In genomic region chr13:48533207-48533499, GRCh38 we compare ENCODE assay signal across 8 cellular contexts. TPM values are rescaled to one million over a fixed set of nuclear protein-coding genes. Genes with fewer than 3 reads are reported as not detected.
A peak's percentile ranks its signal among the peaks of the same experiment; 100 is the strongest.
DNase-seq lines count a peak whose midpoint lies in the region; ATAC-seq, FAIRE-seq and TF ChIP-seq lines count a peak whose summit lies in the region.

No MANE protein-coding gene starts in this region.

- H3K27me3 ChIP-seq in BJ (ENCODE audit: control insufficient read depth, insufficient read depth, low read length) = no peaks in the 10 kb centered on the region
- no peaks in the 10 kb centered on the region for H3K27me3 ChIP-seq in PC-9 (ENCODE audit: insufficient read depth, low read depth)

- no peaks in the 10 kb centered on the region; the same call in 1 of the 2 replicates for H3K9me2 ChIP-seq in PC-9 (ENCODE audit: insufficient read depth)

- no peak for DNase-seq in BJ (ENCODE audit: low read depth)
- DNase-seq in PC-9 = no peak
- no peak for DNase-seq in endothelial cell (ENCODE audit: low spot score)
- DNase-seq in dedifferentiated amniotic fluid mesenchymal stem cell (ENCODE audit: extremely low spot score) = no peak
- DNase-seq in GM19239 (ENCODE audit: insufficient read length, low spot score) = no peak
- DNase-seq in frontal cortex (ENCODE audit: low spot score in 2 of 2) = no peak

- H3K4me2 ChIP-seq in PC-9 = peak overlapping the region; percentile 88

- H3K9me3 ChIP-seq in PC-9 (ENCODE audit: insufficient read depth, low read depth) = no peaks in the 10 kb centered on the region

- 0 out of 2 replicates have a peak, but pooled peaks cover 8% of the 10 kb centered on the region for H3K4me1 ChIP-seq in PC-9 (replicated peaks; ENCODE audit: insufficient read depth)

- CTCF ChIA-PET in BJ (lab: Yijun Ruan, JAX) = no interaction called here
- CTCF ChIA-PET in PC-9 (lab: Charles Lee) = interaction anchor here (0.5 to 1.2 kb wide), 2 partner anchors 439 to 494 kb away, joined by 4 read pairs; partner anchors contain the start of gene MED4

- no peak overlapping the region for H3K27ac ChIP-seq in PC-9

- no peaks in the 10 kb centered on the region for H3K79me2 ChIP-seq in PC-9 (ENCODE audit: low read depth)

- no peak for ATAC-seq in GM19328 (IDR thresholded peaks at IDR 0.05; ENCODE audit: unreplicated experiment)

- H3K36me3 ChIP-seq in BJ (ENCODE audit: control insufficient read depth, insufficient read depth, low read length) = no peaks in the 10 kb centered on the region
- H3K36me3 ChIP-seq in PC-9 (ENCODE audit: low read depth) = no peaks in the 10 kb centered on the region

- no peak for TF ChIP-seq CTCF in BJ (IDR thresholded peaks at IDR 0.05; ENCODE audit: insufficient read depth, low read depth, low read length)
- TF ChIP-seq CTCF in PC-9 (conservative IDR thresholded peaks at IDR 0.05) = no peak
- TF ChIP-seq CTCF in endothelial cell (IDR thresholded peaks at IDR 0.05; ENCODE audit: unreplicated experiment) = no peak
- no peak for TF ChIP-seq CTCF in nephron (IDR thresholded peaks at IDR 0.05; ENCODE audit: unreplicated experiment in 3 of 3)

- peak overlapping the region; percentile 77 for H3K27ac Mint-ChIP-seq in endothelial cell (ENCODE audit: unreplicated experiment)
- peak overlapping the region; percentile 98 to 99 (median 99) for H3K27ac Mint-ChIP-seq in nephron

- H3K27me3 Mint-ChIP-seq in endothelial cell (ENCODE audit: unreplicated experiment) (peaks cover 5% of the 10 kb centered on the region), nephron (ENCODE audit: low read depth) (no peaks in the 10 kb centered on the region)

- H3F3A ChIP-seq in PC-9 (ENCODE audit: insufficient read depth, low read depth) = peaks cover 6% of the 10 kb centered on the region

- H4K20me1 ChIP-seq in PC-9 (ENCODE audit: insufficient read depth) = no peaks in the 10 kb centered on the region

- POLR2A ChIA-PET in BJ (lab: Charles Lee) (interaction anchor here (0.5 to 0.6 kb wide), 2 partner anchors 29 to 47 kb away, joined by 3 to 8 read pairs; no protein-coding TSS in a partner anchor), PC-9 (lab: Charles Lee; ENCODE audit: unreplicated experiment) (interaction anchor here (0.6 kb wide), 2 partner anchors 294 to 560 kb away, joined by 3 to 9 read pairs; no protein-coding TSS in a partner anchor)

- intact Hi-C loops in PC-9 (cut with micrococcal nuclease; ENCODE audit: unreplicated experiment) = loop anchor here (5.0 kb wide), 1 partner anchor 121 kb away; the partner anchor contains the start of gene LPAR6

- no peaks in the 10 kb centered on the region for H3K9me3 Mint-ChIP-seq in endothelial cell (ENCODE audit: unreplicated experiment)
- no peaks in the 10 kb centered on the region for H3K9me3 Mint-ChIP-seq in nephron

- peak overlapping the region; percentile 88 for H3K4me3 Mint-ChIP-seq in endothelial cell (ENCODE audit: unreplicated experiment)
- peak overlapping the region; percentile 92 to 98 (median 94) for H3K4me3 Mint-ChIP-seq in nephron

- FAIRE-seq in GM19239 (lab: Jason Lieb, UNC) = no peak
- no peak for FAIRE-seq in frontal cortex (lab: Jason Lieb, UNC)

- TSS peak; percentile 89 for BruUV-seq in PC-9 (replicated peaks; lab: Mats Ljungman, UMichigan)

- peak overlapping the region; percentile 98 for H2AFZ ChIP-seq in PC-9

- H3K4me1 Mint-ChIP-seq in endothelial cell (ENCODE audit: unreplicated experiment) (peaks cover 35% of the 10 kb centered on the region), nephron (peaks cover 25% of the 10 kb centered on the region)

- H3K36me3 Mint-ChIP-seq in endothelial cell (ENCODE audit: low read depth, unreplicated experiment) (peaks cover 7% of the 10 kb centered on the region), nephron (ENCODE audit: low read depth) (no peaks in the 10 kb centered on the region)

- H3K4me3 ChIP-seq in BJ (ENCODE audit: low read depth, low read length) (peak overlapping the region; percentile 55), PC-9 (peak overlapping the region; percentile 94)

RNA-seq across cellular contexts. Expression of gene RCBTB2, which starts 0.3 kb away (rescaled TPM):
- 9.5 and 12.7 TPM in 2 replicates for polyA plus RNA-seq in BJ (2011; rRNA removed)
- 4.1 and 8.1 TPM in 2 replicates for polyA minus RNA-seq in BJ (2011; rRNA and poly(A)+ RNA removed)
- total RNA-seq in PC-9 (2021) (1.7 and 2.6 TPM in 2 replicates), endothelial cell (ENCODE audit: unreplicated experiment) (71.0 TPM), frontal cortex (33.0 TPM)
